1 cellular context compared by ENCODE assay signal in the genomic region with DNA sequence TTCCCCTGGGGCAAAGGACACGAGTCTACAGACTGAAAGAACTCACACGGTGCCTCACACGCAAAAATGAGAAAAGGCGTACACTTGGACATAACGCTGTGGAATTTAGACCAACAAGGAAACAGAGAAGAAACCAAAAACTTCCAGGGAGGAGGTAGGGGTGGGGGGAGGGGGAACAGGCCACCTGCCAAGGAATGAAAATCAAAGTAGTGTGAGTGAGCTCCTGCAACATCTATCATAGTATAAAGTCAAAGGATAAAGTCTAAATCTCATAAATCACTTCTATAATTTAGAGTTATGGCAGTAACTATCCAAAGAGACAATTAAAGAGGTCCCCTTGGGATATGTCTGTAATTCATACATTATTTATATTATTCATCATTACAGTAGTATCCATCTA.
TF ChIP-seq lines count a peak whose summit lies in the region.

No MANE protein-coding gene starts in this region.

TF ChIP-seq in IMR-90, 13 proteins besides CTCF, POLR2A, EP300 and RAD21:
- no peak for TF ChIP-seq BHLHE40 (IDR thresholded peaks at IDR 0.05; ENCODE audit: low read depth, low read length)
